In the genomic region with DNA sequence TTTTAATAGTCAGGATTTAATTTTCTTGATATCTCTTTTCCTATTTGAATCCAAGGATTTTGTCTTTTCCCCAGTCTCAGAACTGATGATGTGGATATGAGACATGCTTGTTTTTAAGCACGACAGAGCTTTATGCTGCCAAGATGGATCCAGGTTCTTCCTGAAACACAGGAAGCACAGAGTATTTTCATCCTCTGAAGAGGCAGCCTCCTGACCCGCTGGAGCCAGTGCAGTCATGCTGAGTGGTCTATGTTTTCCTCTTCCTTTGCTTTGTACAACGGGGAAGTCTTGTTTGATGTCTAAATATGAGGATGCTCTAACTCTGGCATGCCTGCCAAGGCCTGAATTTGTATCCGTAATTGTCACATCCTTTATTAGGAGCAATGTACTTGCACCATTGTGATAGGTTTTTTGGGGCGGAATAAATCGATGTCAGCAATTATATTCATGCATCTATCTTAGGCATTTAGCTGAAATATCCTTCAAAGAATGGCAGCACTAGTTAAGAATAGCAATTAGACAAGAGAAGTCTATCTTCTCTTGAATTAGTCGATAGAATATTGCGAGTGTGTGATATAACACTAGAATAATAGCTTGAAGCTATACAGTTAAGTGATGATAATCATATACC, we compare ENCODE assay signal across 31 cellular contexts.
DNase-seq lines count a peak whose midpoint lies in the region; ATAC-seq, FAIRE-seq and TF ChIP-seq lines count a peak whose summit lies in the region.
"Had no signal": no experiment of that assay in that cellular context is flagged by ENCODE, and none has a peak within 500 bp of the region (broad histone marks: within the 10 kb centered on the region; RNA-seq: fewer than 3 reads in every experiment).

No MANE protein-coding gene starts in this region.

- H3K27me3 ChIP-seq in H7 (ENCODE audit: control insufficient read depth, insufficient read depth, low read length), result no peaks in the 10 kb centered on the region
- H3K27me3 ChIP-seq: breast epithelium, upper lobe of right lung had no signal

- H3K4me3 Mint-ChIP-seq in brain, result no peak overlapping the region
- H3K4me3 Mint-ChIP-seq: activated T-helper 17 cell treated with anti-CD3 and anti-CD28 coated beads, Interleukin-2, amount 50 U/mL, for 72 hours; naive thymus-derived CD8-positive, alpha-beta T cell; T-helper 2 cell treated with Interferon-gamma antibody and Interleukin-4, amounts not matched to agents 5 μg/mL and 100 μg/mL, for 36 hours had no signal

- TF ChIP-seq CTCF in brain (conservative IDR thresholded peaks at IDR 0.05) (no peak), kidney (IDR thresholded peaks at IDR 0.05; ENCODE audit: borderline replicate concordance, extremely low read depth, insufficient read depth) (no peak)

- H3K27ac Mint-ChIP-seq in brain, result peak overlapping the region in 3 of 5 experiments; percentile 6 to 83 (median 37)
- H3K27ac Mint-ChIP-seq: activated T-helper 17 cell treated with anti-CD3 and anti-CD28 coated beads, Interleukin-2, amount 50 U/mL, for 72 hours; naive thymus-derived CD8-positive, alpha-beta T cell; T-helper 2 cell treated with Interferon-gamma antibody and Interleukin-4, amounts not matched to agents 5 μg/mL and 100 μg/mL, for 36 hours had no signal

- H3K9me3 ChIP-seq in kidney (ENCODE audit: control insufficient read depth in 1 of 2, low read length in 2 of 2), result no peaks in the 10 kb centered on the region
- H3K9me3 ChIP-seq: breast epithelium, Caco-2, lower lobe of right lung, upper lobe of right lung had no signal

- no peak for FAIRE-seq in kidney (lab: Jason Lieb, UNC)
- FAIRE-seq: colon had no signal

- H3K4me3 ChIP-seq in kidney (ENCODE audit: low read length in 2 of 2) (no peak overlapping the region), H7 (ENCODE audit: insufficient read depth, low read depth, low read length) (no peak overlapping the region)
- H3K4me3 ChIP-seq: breast epithelium, lower lobe of right lung, skin epidermis, upper lobe of right lung had no signal

- H3K9me3 Mint-ChIP-seq in brain, result no peaks in the 10 kb centered on the region
- H3K9me3 Mint-ChIP-seq: T-helper 2 cell treated with Interferon-gamma antibody and Interleukin-4, amounts not matched to agents 5 μg/mL and 100 μg/mL, for 36 hours had no signal

- ATAC-seq in GM18858 (IDR thresholded peaks at IDR 0.05; ENCODE audit: unreplicated experiment), result no peak
- ATAC-seq: activated T-helper 17 cell treated with anti-CD3 and anti-CD28 coated beads, Interleukin-2, amount 50 U/mL, for 72 hours; lower lobe of right lung; naive thymus-derived CD8-positive, alpha-beta T cell; Panc1; stimulated activated naive CD8-positive, alpha-beta T cell treated with anti-CD3 and anti-CD28 coated beads, Interleukin-15, Interleukin-2, amounts not matched to agents 100 U/mL and 50 U/mL, for 24 hours; upper lobe of right lung had no signal

- H3K36me3 ChIP-seq in kidney (ENCODE audit: control insufficient read depth in 1 of 2, insufficient read depth in 2 of 2, low read length in 2 of 2) (no peaks in the 10 kb centered on the region), H7 (replicated peaks; ENCODE audit: control insufficient read depth, insufficient read depth, low read length) (no peaks in the 10 kb centered on the region)
- H3K36me3 ChIP-seq: breast epithelium, lower lobe of right lung, upper lobe of right lung had no signal

- intact Hi-C loops in kidney (cut with DNase I), result no loop called here

- H3K9ac ChIP-seq in kidney (ENCODE audit: low read length in 2 of 2), result no peak overlapping the region

- H3K4me1 ChIP-seq in kidney (ENCODE audit: control insufficient read depth in 1 of 2, insufficient read depth in 1 of 2, low read depth in 1 of 2, low read length in 2 of 2), result no peaks in the 10 kb centered on the region
- H3K4me1 ChIP-seq: breast epithelium, Caco-2, lower lobe of right lung, upper lobe of right lung had no signal

- no peak overlapping the region for H3K27ac ChIP-seq in kidney (ENCODE audit: low read depth in 2 of 2, low read length in 2 of 2)
- H3K27ac ChIP-seq: 22Rv1, breast epithelium, lower lobe of right lung, upper lobe of right lung had no signal

- peaks cover 2% of the 10 kb centered on the region for H3K27me3 Mint-ChIP-seq in brain
- H3K27me3 Mint-ChIP-seq: activated T-helper 17 cell treated with anti-CD3 and anti-CD28 coated beads, Interleukin-2, amount 50 U/mL, for 72 hours had no signal

- peak; percentile 10 for DNase-seq in DMS53 (lab: John Stamatoyannopoulos, UW)
- no peak for DNase-seq in DMS53 treated with DMSO at 0.1 percent for 48 hours (lab: John Stamatoyannopoulos, UW; ENCODE audit: unreplicated experiment)
- DNase-seq in kidney, result peak; percentile 47
- DNase-seq in retina, result peak; percentile 66
- DNase-seq in activated CD4-positive, alpha-beta T cell treated with anti-CD3 and anti-CD28 coated beads for 48 hours, result no peak
- no peak for DNase-seq in H7
- DNase-seq: activated CD4-positive, alpha-beta T cell treated with anti-CD3 and anti-CD28 coated beads for 4 hours; activated naive CD4-positive, alpha-beta T cell treated with anti-CD3 and anti-CD28 coated beads, Interleukin-2, amount 50 U/mL, for 16 hours; amniotic stem cell; C1 segment of cervical spinal cord; Caco-2; effector CD8-positive, alpha-beta T cell; erythroblast; lower lobe of right lung; naive thymus-derived CD8-positive, alpha-beta T cell; NCI-H1694 treated with DMSO at 0.1 percent for 48 hours; NCI-H2227 treated with DMSO at 0.1 percent for 48 hours; NCI-H526 treated with DMSO at 0.1 percent for 48 hours; SIG-M5; stimulated activated CD4-positive, alpha-beta T cell treated with anti-CD3 and anti-CD28 coated beads, Interleukin-1b, Interleukin-23, amount 100 ng/mL, for 48 hours; stimulated activated naive CD8-positive, alpha-beta T cell treated with anti-CD3 and anti-CD28 coated beads, Interleukin-15, Interleukin-2, amounts not matched to agents 100 U/mL and 50 U/mL, for 24 hours; upper lobe of right lung had no signal

- H3K4me1 Mint-ChIP-seq in brain, result peaks cover 55% of the 10 kb centered on the region
- H3K4me1 Mint-ChIP-seq: activated T-helper 17 cell treated with anti-CD3 and anti-CD28 coated beads, Interleukin-2, amount 50 U/mL, for 72 hours; naive thymus-derived CD8-positive, alpha-beta T cell had no signal

- H3K36me3 Mint-ChIP-seq in brain, result no peaks in the 10 kb centered on the region
- H3K36me3 Mint-ChIP-seq: naive thymus-derived CD8-positive, alpha-beta T cell had no signal

Comparison
In these comparisons a context has a peak if more than half of its experiments do, and no peak if none do; other contexts are left out.
1. DNase-seq: peak in DMS53 (single experiment), kidney (single experiment) and retina (single experiment); none in DMS53 treated with DMSO at 0.1 percent for 48 hours (single experiment), activated CD4-positive, alpha-beta T cell treated with anti-CD3 and anti-CD28 coated beads for 48 hours (single experiment) and H7 (single experiment).